32 cellular contexts compared by ENCODE assay signal in genomic region chr11:17443000-17443399, GRCh38. TPM values are rescaled to one million over a fixed set of nuclear protein-coding genes. Genes with fewer than 3 reads are reported as not detected.
"Had no signal": no experiment of that assay in that cellular context is flagged by ENCODE, and none has a peak within 500 bp of the region (broad histone marks: within the 10 kb centered on the region; RNA-seq: fewer than 3 reads in every experiment).

No MANE protein-coding gene starts in this region.

- H3K27me3 ChIP-seq: brain microvascular endothelial cell had no signal

- H3K4me1 ChIP-seq: SJCRH30 had no signal

- H3K4me3 ChIP-seq: K562, SJCRH30, SK-N-MC had no signal

- ATAC-seq: activated CD8-positive, alpha-beta T cell treated with anti-CD3 and anti-CD28 coated beads for 36 hours; activated T-cell treated with anti-CD3 and anti-CD28 coated beads, Interleukin-2, amount 50 U/mL, for 72 hours; activated T-helper 17 cell treated with anti-CD3 and anti-CD28 coated beads, Interleukin-2, amount 50 U/mL, for 72 hours; K562; Panc1 had no signal

- H3K27ac ChIP-seq: brain microvascular endothelial cell, SJCRH30, SK-N-MC had no signal

- H3K36me3 ChIP-seq: brain microvascular endothelial cell, SJCRH30 had no signal

- H3K9me3 ChIP-seq: SJCRH30 had no signal

- FAIRE-seq: K562 had no signal

- DNase-seq: activated CD4-positive, alpha-beta T cell treated with anti-CD3 and anti-CD28 coated beads, Interleukin-2, amount 10 ng/mL, durations not matched to agents 24 days and 14 days; activated CD4-positive, alpha-beta T cell treated with anti-CD3 and anti-CD28 coated beads, Interleukin-2, amount 50 U/mL, for 4 hours; activated CD8-positive, alpha-beta T cell treated with anti-CD3 and anti-CD28 coated beads for 36 hours; activated effector memory CD4-positive, alpha-beta T cell treated with anti-CD3 and anti-CD28 coated beads, Interleukin-2, amount 50 U/mL, for 16 hours; activated naive CD4-positive, alpha-beta T cell; activated naive CD4-positive, alpha-beta T cell treated with anti-CD3 and anti-CD28 coated beads, Interleukin-2, amount 50 U/mL, for 16 hours; activated naive CD8-positive, alpha-beta T cell treated with anti-CD3 and anti-CD28 coated beads for 36 hours; activated T-cell treated with anti-CD3 and anti-CD28 coated beads, Interleukin-2, amount 50 U/mL, for 1 hour; activated T-cell treated with anti-CD3 and anti-CD28 coated beads, Interleukin-2, amount 50 U/mL, for 72 hours; amniotic stem cell; aorta; brain microvascular endothelial cell; NCI-H1092 treated with DMSO at 0.1 percent for 48 hours; NCI-H1417; NCI-H146; NCI-H187; NCI-H2081 treated with DMSO at 0.1 percent for 48 hours; NCI-H226; NCI-H446 treated with DMSO at 0.1 percent for 48 hours; NCI-H526; NCI-H774; SHP77; SJCRH30; T1000 had no signal

RNA-seq across cellular contexts. Expression of gene ABCC8, which starts 33.6 kb away (rescaled TPM):
- total RNA-seq: activated CD4-positive, alpha-beta T cell treated with anti-CD3 and anti-CD28 coated beads, Interleukin-2, amount 10 ng/mL, durations not matched to agents 24 days and 14 days; activated CD8-positive, alpha-beta memory T cell treated with anti-CD3 and anti-CD28 coated beads for 36 hours; activated CD8-positive, alpha-beta T cell treated with anti-CD3 and anti-CD28 coated beads for 36 hours; activated naive CD8-positive, alpha-beta T cell treated with anti-CD3 and anti-CD28 coated beads for 36 hours; activated T-cell treated with anti-CD3 and anti-CD28 coated beads, Interleukin-2, amount 50 U/mL, for 72 hours; activated T-helper 17 cell treated with anti-CD3 and anti-CD28 coated beads, Interleukin-2, amount 50 U/mL, for 72 hours; K562; M059J; RPMI7951; SJCRH30; T-helper 1 cell treated with Interleukin-12 subunit alpha and Interleukin-12 subunit beta and Interleukin-4 antibody, amounts not matched to agents 30 ng/mL and 1 ng/mL, for 36 hours had no signal
- polyA plus RNA-seq: K562 had no signal

RNA-seq across cellular contexts. Expression of gene KCNJ11, which starts 54.5 kb away (rescaled TPM):
- total RNA-seq: M059J, RPMI7951 had no signal
